In the genomic region with DNA sequence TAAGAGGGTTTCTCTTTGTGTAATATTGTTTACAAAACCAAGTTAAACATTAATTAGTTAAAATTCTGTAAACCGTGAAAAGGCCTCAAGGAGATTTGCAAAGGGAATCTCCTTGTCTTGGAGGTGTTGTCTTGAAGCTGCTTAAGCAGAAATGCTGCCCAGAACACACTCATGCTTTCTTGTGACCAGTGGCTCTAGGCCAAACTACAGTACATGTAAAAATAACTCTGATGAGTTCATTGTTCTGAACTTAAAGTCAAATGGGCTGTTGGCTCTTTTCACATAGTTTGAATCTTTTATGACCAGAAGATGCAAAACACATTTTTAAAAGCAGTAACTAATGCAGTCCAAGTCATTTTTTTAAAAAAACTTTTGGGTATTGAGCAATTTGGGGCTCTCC, we compare ENCODE assay signal across 1 cellular context.
TF ChIP-seq lines count a peak whose summit lies in the region.

No MANE protein-coding gene starts in this region.

TF ChIP-seq in SK-N-SH, 30 proteins besides CTCF, POLR2A, EP300 and RAD21 (continued from another document):
- no peak for TF ChIP-seq RFX5 (IDR thresholded peaks at IDR 0.05; ENCODE audit: low read length)
- TF ChIP-seq NRF1 (IDR thresholded peaks at IDR 0.05; ENCODE audit: low read depth, low read length): no peak
- TF ChIP-seq TEAD4 (IDR thresholded peaks at IDR 0.05; ENCODE audit: borderline replicate concordance, insufficient read depth): 0 out of 2 replicates have a peak, but pooled peaks have one; percentile 63
- TF ChIP-seq GATA2 (CRISPR knock-in tag; IDR thresholded peaks at IDR 0.05): no peak
- TF ChIP-seq, protein P1, sequence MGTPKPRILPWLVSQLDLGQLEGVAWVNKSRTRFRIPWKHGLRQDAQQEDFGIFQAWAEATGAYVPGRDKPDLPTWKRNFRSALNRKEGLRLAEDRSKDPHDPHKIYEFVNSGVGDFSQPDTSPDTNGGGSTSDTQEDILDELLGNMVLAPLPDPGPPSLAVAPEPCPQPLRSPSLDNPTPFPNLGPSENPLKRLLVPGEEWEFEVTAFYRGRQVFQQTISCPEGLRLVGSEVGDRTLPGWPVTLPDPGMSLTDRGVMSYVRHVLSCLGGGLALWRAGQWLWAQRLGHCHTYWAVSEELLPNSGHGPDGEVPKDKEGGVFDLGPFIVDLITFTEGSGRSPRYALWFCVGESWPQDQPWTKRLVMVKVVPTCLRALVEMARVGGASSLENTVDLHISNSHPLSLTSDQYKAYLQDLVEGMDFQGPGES (IDR thresholded peaks at IDR 0.05; ENCODE audit: low read depth, low read length): no peak
- TF ChIP-seq, protein P2, sequence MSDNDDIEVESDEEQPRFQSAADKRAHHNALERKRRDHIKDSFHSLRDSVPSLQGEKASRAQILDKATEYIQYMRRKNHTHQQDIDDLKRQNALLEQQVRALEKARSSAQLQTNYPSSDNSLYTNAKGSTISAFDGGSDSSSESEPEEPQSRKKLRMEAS (IDR thresholded peaks at IDR 0.05; ENCODE audit: low read depth): peak; percentile 75
- TF ChIP-seq JUND (IDR thresholded peaks at IDR 0.05): peak; percentile 65; the same call in 1 of the 2 replicates
- no peak for TF ChIP-seq FOXM1 (IDR thresholded peaks at IDR 0.05; ENCODE audit: low read depth)
- TF ChIP-seq TCF12 (IDR thresholded peaks at IDR 0.05): peak; percentile 77; the same call in 1 of the 2 replicates
- peak; percentile 49 for TF ChIP-seq POLR2AphosphoS5 (IDR thresholded peaks at IDR 0.05; ENCODE audit: low read depth, low read length)
- TF ChIP-seq FOSL2 (IDR thresholded peaks at IDR 0.05; ENCODE audit: borderline replicate concordance, low read depth): peak; percentile 59
